In the genomic region with DNA sequence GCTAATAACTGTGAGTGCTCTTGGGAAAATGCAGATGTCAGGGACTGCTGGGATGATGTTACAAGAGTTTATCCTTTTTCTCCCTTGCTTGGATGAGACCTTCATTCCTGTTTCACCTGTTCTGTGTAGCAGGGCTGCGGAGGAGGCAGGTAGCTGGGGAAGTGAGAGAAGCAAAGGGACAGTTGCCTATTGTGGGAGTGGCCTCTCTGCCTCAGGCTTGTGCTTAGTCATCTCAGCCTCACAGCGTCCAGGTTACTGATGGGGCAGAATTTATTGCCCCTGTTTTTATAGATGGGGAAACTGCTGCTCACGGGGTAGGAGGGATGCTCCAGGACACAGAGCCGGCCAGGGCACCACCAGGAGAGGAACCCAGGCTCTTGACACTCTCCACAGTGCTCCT, we compare ENCODE assay signal across 9 cellular contexts. TPM values are rescaled to one million over a fixed set of nuclear protein-coding genes. Genes with fewer than 3 reads are reported as not detected.
DNase-seq lines count a peak whose midpoint lies in the region; ATAC-seq and TF ChIP-seq lines count a peak whose summit lies in the region.
"Had no signal": no experiment of that assay in that cellular context is flagged by ENCODE, and none has a peak within 500 bp of the region (broad histone marks: within the 10 kb centered on the region; RNA-seq: fewer than 3 reads in every experiment).

No MANE protein-coding gene starts in this region.

- H3K4me3 ChIP-seq in MM.1S (ENCODE audit: low read length) (peak overlapping the region; percentile 99; the same call in 1 of the 2 replicates), mammary epithelial cell (replicated peaks in 1 of 3; ENCODE audit: insufficient read depth in 1 of 3, low read depth in 2 of 3, low read length in 3 of 3) (peak overlapping the region; percentile 80 to 94 (median 83)), mucosa of descending colon (no peak overlapping the region)
- H3K4me3 ChIP-seq: ovary had no signal

- no TSS peak for BruUV-seq in mammary epithelial cell (replicated peaks; lab: Mats Ljungman, UMichigan)

- intact Hi-C loops in mammary epithelial cell (cut with micrococcal nuclease): loop anchor here (1.0 to 5.0 kb wide), 4 partner anchors 30 to 205 kb away; a partner anchor contains a TSS
- intact Hi-C loops in mucosa of descending colon (cut with DNase I, micrococcal nuclease): loop anchor here in 1 of 2 donors (5.0 kb wide), 1 partner anchor 45 kb away; no protein-coding TSS in a partner anchor

- ATAC-seq in mucosa of descending colon (peak; percentile 68), HG03139 (IDR thresholded peaks at IDR 0.05; ENCODE audit: unreplicated experiment) (no peak)

- H3K9ac ChIP-seq in MM.1S (ENCODE audit: low read length): peak overlapping the region; percentile 7; the same call in 1 of the 2 replicates
- H3K9ac ChIP-seq in mammary epithelial cell (ENCODE audit: insufficient read depth, low read length): no peak overlapping the region

- DNase-seq in GM13976 (ENCODE audit: low spot score) (peak; percentile 36), MM.1S (peak; percentile 53), mammary epithelial cell (peak; percentile 79), mucosa of descending colon (peak; percentile 62 to 67 (median 64)), DMS 273 treated with DMSO at 0.1 percent for 48 hours (lab: John Stamatoyannopoulos, UW) (no peak), retina (no peak)
- DNase-seq in activated T-cell treated with anti-CD3 and anti-CD28 coated beads, Interleukin-2, amount 50 U/mL, for 48 hours: no peak

- CTCF ChIA-PET in mammary epithelial cell (lab: Charles Lee; ENCODE audit: low non-redundant PET): no interaction called here

- no peak for TF ChIP-seq CTCF in GM13976 (IDR thresholded peaks at IDR 0.05; ENCODE audit: borderline replicate concordance, control extremely low read depth, extremely low read depth, insufficient read depth, missing control alignments)
- no peak for TF ChIP-seq CTCF in MM.1S (IDR thresholded peaks at IDR 0.05; ENCODE audit: low read length)
- no peak for TF ChIP-seq CTCF in mammary epithelial cell (conservative IDR thresholded peaks at IDR 0.05 in 1 of 2, IDR thresholded peaks at IDR 0.05 in 1 of 2; ENCODE audit: extremely low read depth in 1 of 2, insufficient read depth in 1 of 2, low read depth in 1 of 2, low read length in 2 of 2)
- TF ChIP-seq CTCF in mucosa of descending colon (IDR thresholded peaks at IDR 0.05): no peak

- no peaks in the 10 kb centered on the region for H3K36me3 ChIP-seq in MM.1S (replicated peaks; ENCODE audit: insufficient read depth, low read length)
- peaks cover 4% of the 10 kb centered on the region for H3K36me3 ChIP-seq in mammary epithelial cell (ENCODE audit: insufficient read depth, low read length)
- H3K36me3 ChIP-seq in mucosa of descending colon (ENCODE audit: low read depth): no peaks in the 10 kb centered on the region
- H3K36me3 ChIP-seq: ovary had no signal

- no peaks in the 10 kb centered on the region for H3K9me3 ChIP-seq in MM.1S (replicated peaks; ENCODE audit: insufficient read depth, low read length)
- no peaks in the 10 kb centered on the region for H3K9me3 ChIP-seq in mammary epithelial cell (replicated peaks; ENCODE audit: insufficient read depth, low read length)
- H3K9me3 ChIP-seq in mucosa of descending colon: no peaks in the 10 kb centered on the region
- H3K9me3 ChIP-seq: ovary had no signal

- dilution Hi-C loops in mammary epithelial cell (cut with HindIII; ENCODE audit: low sequenced_read_pairs): no loop called here

- 0 out of 2 replicates have a peak overlapping the region, but pooled peaks have one; percentile 12 for H2AFZ ChIP-seq in MM.1S (ENCODE audit: low read length)
- H2AFZ ChIP-seq in mammary epithelial cell (ENCODE audit: low read depth, low read length): no peak overlapping the region

- H3K9me2 ChIP-seq in MM.1S (replicated peaks; ENCODE audit: insufficient read depth, low read length): no peaks in the 10 kb centered on the region

- H3K4me1 ChIP-seq in MM.1S (ENCODE audit: low read length) (peaks cover 16% of the 10 kb centered on the region), mammary epithelial cell (ENCODE audit: insufficient read depth, low read length) (peaks cover 21% of the 10 kb centered on the region), mucosa of descending colon (ENCODE audit: low read depth) (peaks cover 27% of the 10 kb centered on the region)

- no peaks in the 10 kb centered on the region for H4K20me1 ChIP-seq in MM.1S (ENCODE audit: insufficient read depth, low read length)
- H4K20me1 ChIP-seq in mammary epithelial cell (ENCODE audit: insufficient read depth, low read length): no peaks in the 10 kb centered on the region

- H3K27ac ChIP-seq in MM.1S (ENCODE audit: low read length) (peak overlapping the region; percentile 32; the same call in 1 of the 2 replicates), mammary epithelial cell (ENCODE audit: insufficient read depth, low read depth, low read length) (peak overlapping the region; percentile 82)

- H3F3A ChIP-seq in MM.1S (ENCODE audit: insufficient read depth, low read length): peaks cover 18% of the 10 kb centered on the region

- H3K79me2 ChIP-seq in MM.1S (ENCODE audit: low read length) (peaks cover 61% of the 10 kb centered on the region), mammary epithelial cell (ENCODE audit: insufficient read depth, low read length) (peaks cover 66% of the 10 kb centered on the region)

- H3K4me2 ChIP-seq in MM.1S (ENCODE audit: low read depth, low read length) (peak overlapping the region; percentile 84), mammary epithelial cell (ENCODE audit: insufficient read depth, low read depth, low read length) (peak overlapping the region; percentile 87)

- WGBS in mammary epithelial cell (ENCODE audit: low coverage, missing lambda C conversion rate): 6% methylated on average over 4 of the region's 4 CpGs

- in situ Hi-C loops in GM13976 (cut with MboI; ENCODE audit: low sequenced_read_pairs, unreplicated experiment) (loop anchor here (5.0 kb wide), 1 partner anchor 45 kb away; no protein-coding TSS in a partner anchor), mammary epithelial cell (cut with MboI; ENCODE audit: low sequenced_read_pairs in 2 of 2) (loop anchor here in 1 of 2 donors (5.0 kb wide), 1 partner anchor 45 kb away; no protein-coding TSS in a partner anchor)

- H3K27me3 ChIP-seq in MM.1S (replicated peaks; ENCODE audit: insufficient read depth, low read length) (no peaks in the 10 kb centered on the region), mammary epithelial cell (ENCODE audit: insufficient read depth, low read length) (no peaks in the 10 kb centered on the region)
- H3K27me3 ChIP-seq: ovary had no signal

RNA-seq across cellular contexts. Expression of a gene that starts 1.7 kb away (rescaled TPM):
- 10 to 100 TPM; 28.8 to 46.8 TPM for total RNA-seq in mammary epithelial cell
- polyA plus RNA-seq in mammary epithelial cell: 20.2 TPM
- 22.4 TPM for polyA minus RNA-seq in mammary epithelial cell
- total RNA-seq in mucosa of descending colon: 100 to 1,000 TPM in 1 of 3 donors, 10 to 100 TPM in 2; 69.5 to 129 (median 96.1) TPM

RNA-seq across cellular contexts. Expression of a gene that starts 43.2 kb away (rescaled TPM):
- total RNA-seq in mammary epithelial cell (not detected), mucosa of descending colon (not detected)
- polyA plus RNA-seq in mammary epithelial cell: not detected
- not detected for polyA minus RNA-seq in mammary epithelial cell
- total RNA-seq: ovary had no signal
- polyA plus RNA-seq: ovary had no signal

RNA-seq across cellular contexts. Expression of a gene that starts 53.7 kb away (rescaled TPM):
- total RNA-seq in mammary epithelial cell: 10 to 100 TPM; 27.7 to 46.6 TPM
- 90.3 TPM for polyA plus RNA-seq in mammary epithelial cell
- 45.1 TPM for polyA minus RNA-seq in mammary epithelial cell
- 10 to 100 TPM; 38.8 to 54.3 (median 51.5) TPM for total RNA-seq in mucosa of descending colon

Comparison
In these comparisons a context has a peak if more than half of its experiments do, and no peak if none do; other contexts are left out.
1. DNase-seq: peak in GM13976 (single experiment), MM.1S (single experiment), mammary epithelial cell (single experiment) and mucosa of descending colon (3 of 3); none in DMS 273 treated with DMSO at 0.1 percent for 48 hours (single experiment), activated T-cell treated with anti-CD3 and anti-CD28 coated beads, Interleukin-2, amount 50 U/mL, for 48 hours (0 of 2) and retina (single experiment).